11 cellular contexts compared by ENCODE assay signal in genomic region chr4:165330666-165331065, GRCh38. TPM values are rescaled to one million over a fixed set of nuclear protein-coding genes. Genes with fewer than 3 reads are reported as not detected.
DNase-seq lines count a peak whose midpoint lies in the region; ATAC-seq, FAIRE-seq and TF ChIP-seq lines count a peak whose summit lies in the region.
"Had no signal": no experiment of that assay in that cellular context is flagged by ENCODE, and none has a peak within 500 bp of the region (broad histone marks: within the 10 kb centered on the region; RNA-seq: fewer than 3 reads in every experiment).

No MANE protein-coding gene starts in this region.

- H3K36me3 ChIP-seq in BLaER1 (peaks cover 45% of the 10 kb centered on the region), HUES6 (ENCODE audit: control insufficient read depth, insufficient read depth, low read length) (peaks cover 64% of the 10 kb centered on the region), GM12878 (ENCODE audit: control insufficient read depth in 2 of 2, insufficient read depth in 2 of 2, low read length in 1 of 2) (peaks cover 0 to 9% of the 10 kb centered on the region in 2 experiments; a peak in 2 of 4 replicates), liver (ENCODE audit: control insufficient read depth in 4 of 4, insufficient read depth in 3 of 4, low read depth in 1 of 4, low read length in 3 of 4) (peaks cover 0 to 15% (median 8%) of the 10 kb centered on the region in 4 donors), GM23248 (ENCODE audit: low read depth) (peaks cover 5% of the 10 kb centered on the region; the same call in 1 of the 2 replicates)

- DNase-seq in GM12878 (ENCODE audit: low read depth, low spot score) (no peak), GM23248 (no peak), hepatic stellate cell (ENCODE audit: low spot score) (no peak), kidney glomerular epithelial cell (lab: John Stamatoyannopoulos, UW) (no peak)
- DNase-seq in activated CD4-positive, CD25-positive, alpha-beta regulatory T cell (lab: John Stamatoyannopoulos, UW): no peak
- DNase-seq: amygdala; MG63; NK-92 treated with Interleukin-12 subunit alpha and Interleukin-12 subunit beta, amount 100 ng/mL, for 24 hours had no signal

- ATAC-seq in GM12878: no peak

- RAD21 ChIA-PET in GM12878 (lab: Charles Lee; ENCODE audit: unreplicated experiment): interaction anchor here (1.4 kb wide), 1 partner anchor 199 kb away, joined by 8 read pairs; no protein-coding TSS in a partner anchor

- H3K4me2 ChIP-seq in BLaER1 (peak overlapping the region; percentile 97), GM12878 (ENCODE audit: control insufficient read depth, insufficient read depth) (peak overlapping the region; percentile 88), GM23248 (ENCODE audit: unreplicated experiment) (no peak overlapping the region)

- no peak for TF ChIP-seq POLR2A in GM12878 (IDR thresholded peaks at IDR 0.05; ENCODE audit: low read depth, low read length)

- H3K9ac ChIP-seq in BLaER1 (no peak overlapping the region), HUES6 (ENCODE audit: low read length) (peak overlapping the region; percentile 1), GM12878 (ENCODE audit: control insufficient read depth, insufficient read depth, low read length) (no peak overlapping the region), liver (ENCODE audit: low read depth in 1 of 2, low read length in 2 of 2) (peak overlapping the region in 1 of 2 donors; percentile 33), GM23248 (no peak overlapping the region)

- BruUV-seq in GM12878 (replicated peaks; lab: Mats Ljungman, UMichigan): no TSS peak

- no peaks in the 10 kb centered on the region for H3K9me2 ChIP-seq in GM23248 (ENCODE audit: insufficient read depth)

- H4K20me1 ChIP-seq in BLaER1 (peaks cover 76% of the 10 kb centered on the region), GM12878 (ENCODE audit: control insufficient read depth, insufficient read depth) (no peaks in the 10 kb centered on the region), GM23248 (ENCODE audit: insufficient read depth) (no peaks in the 10 kb centered on the region; the same call in 1 of the 2 replicates)

- no peak overlapping the region for H2AFZ ChIP-seq in GM12878 (ENCODE audit: control insufficient read depth, low read depth, low read length)
- H2AFZ ChIP-seq in GM23248: no peak overlapping the region

- H3K79me2 ChIP-seq in GM12878 (ENCODE audit: control insufficient read depth, insufficient read depth, low read length): peaks cover 82% of the 10 kb centered on the region
- peaks cover 82% of the 10 kb centered on the region for H3K79me2 ChIP-seq in GM23248 (ENCODE audit: insufficient read depth)

- H3K27me3 ChIP-seq in BLaER1 (no peaks in the 10 kb centered on the region), HUES6 (ENCODE audit: control insufficient read depth, insufficient read depth, low read length) (no peaks in the 10 kb centered on the region), GM12878 (replicated peaks in 1 of 2; ENCODE audit: control insufficient read depth in 2 of 2, insufficient read depth in 2 of 2, low read length in 1 of 2) (no peaks in the 10 kb centered on the region), liver (ENCODE audit: control insufficient read depth in 4 of 4, insufficient read depth in 4 of 4, low read length in 3 of 4) (no peaks in the 10 kb centered on the region), GM23248 (replicated peaks; ENCODE audit: insufficient read depth) (no peaks in the 10 kb centered on the region)
- H3K27me3 ChIP-seq: MG63 had no signal

- TF ChIP-seq EP300 in GM12878 (IDR thresholded peaks at IDR 0.05; ENCODE audit: borderline replicate concordance in 1 of 2, control insufficient read depth in 1 of 2, low read depth in 2 of 2, low read length in 2 of 2): no peak

- no peak overlapping the region for H3K4me3 ChIP-seq in BLaER1
- H3K4me3 ChIP-seq in HUES6 (ENCODE audit: low read depth, low read length): peak overlapping the region; percentile 96
- H3K4me3 ChIP-seq in GM12878: peak overlapping the region; percentile 60
- peak overlapping the region; percentile 67 to 95 (median 93) for H3K4me3 ChIP-seq in liver (ENCODE audit: low read depth in 1 of 3, low read length in 3 of 3)
- no peak overlapping the region for H3K4me3 ChIP-seq in GM23248
- H3K4me3 ChIP-seq: MG63 had no signal

- TF ChIP-seq RAD21 in GM12878 (IDR thresholded peaks at IDR 0.05; ENCODE audit: insufficient read depth, low read depth, low read length) (no peak), liver (IDR thresholded peaks at IDR 0.05) (no peak)

- H3K4me1 ChIP-seq in BLaER1 (peaks cover 56% of the 10 kb centered on the region), HUES6 (ENCODE audit: control insufficient read depth, insufficient read depth, low read length) (peaks cover 38% of the 10 kb centered on the region), GM12878 (ENCODE audit: control insufficient read depth, insufficient read depth, low read length) (peaks cover 4% of the 10 kb centered on the region), liver (ENCODE audit: control insufficient read depth in 4 of 4, insufficient read depth in 4 of 4, low read length in 3 of 4) (peaks cover 0 to 60% (median 35%) of the 10 kb centered on the region in 4 donors), GM23248 (ENCODE audit: insufficient read depth) (peaks cover 30% of the 10 kb centered on the region)

- H3F3A ChIP-seq in GM23248 (ENCODE audit: insufficient read depth): peaks cover 25% of the 10 kb centered on the region

- H3K27ac ChIP-seq in BLaER1 (no peak overlapping the region), HUES6 (ENCODE audit: low read depth, low read length) (no peak overlapping the region), GM12878 (ENCODE audit: control insufficient read depth, insufficient read depth) (no peak overlapping the region), liver (ENCODE audit: low read depth in 1 of 2, low read length in 2 of 2) (peak overlapping the region; percentile 63 to 97), GM23248 (no peak overlapping the region)

- no peak for FAIRE-seq in GM12878 (lab: Jason Lieb, UNC)

- POLR2A ChIA-PET in GM12878 (lab: Charles Lee): interaction anchor here (0.7 to 3.7 kb wide), 6 partner anchors 12 to 1361 kb away, joined by 3 to 24 read pairs (median 5); no protein-coding TSS in a partner anchor

- no peak for TF ChIP-seq CTCF in GM12878 (IDR thresholded peaks at IDR 0.05 in 2 of 3, conservative IDR thresholded peaks at IDR 0.05 in 1 of 3; ENCODE audit: control insufficient read depth in 2 of 3, extremely low read depth in 1 of 3, insufficient read depth in 1 of 3, low read depth in 3 of 3, low read length in 3 of 3)
- no peak for TF ChIP-seq CTCF in liver (IDR thresholded peaks at IDR 0.05; ENCODE audit: low read depth, low read length, missing input control)

- no peaks in the 10 kb centered on the region for H3K9me3 ChIP-seq in BLaER1
- H3K9me3 ChIP-seq in HUES6 (ENCODE audit: control insufficient read depth, insufficient read depth, low read depth, low read length): no peaks in the 10 kb centered on the region
- no peaks in the 10 kb centered on the region for H3K9me3 ChIP-seq in GM12878 (replicated peaks; ENCODE audit: control insufficient read depth, insufficient read depth, low read length)
- H3K9me3 ChIP-seq in liver (ENCODE audit: control insufficient read depth in 4 of 4, low read length in 3 of 4): no peaks in the 10 kb centered on the region
- no peaks in the 10 kb centered on the region for H3K9me3 ChIP-seq in GM23248 (ENCODE audit: low read depth)

- intact Hi-C loops in GM12878 (cut with micrococcal nuclease; ENCODE audit: unreplicated experiment): no loop called here

- SMC1A ChIA-PET in GM12878 (lab: Charles Lee; ENCODE audit: uncharacterized antibody, unreplicated experiment): interaction anchor here (0.9 to 5.3 kb wide), 7 partner anchors 9 to 162 kb away, joined by 3 to 33 read pairs (median 3); no protein-coding TSS in a partner anchor

- 64% methylated on average over 5 of the region's 5 CpGs for WGBS in GM12878 (ENCODE audit: insufficient coverage, insufficient replicate concordance, low lambda C conversion rate, missing lambda C conversion rate)
- WGBS in liver: 40% methylated on average over 5 of the region's 5 CpGs
- WGBS in GM23248 (ENCODE audit: low coverage in 1 of 2, low lambda C conversion rate in 2 of 2, missing lambda C conversion rate in 2 of 2), 2 experiments: 76 to 78% methylated on average over 5 of the region's 5 CpGs

- in situ Hi-C loops in GM12878 (cut with MboI) (no loop called here), GM23248 (cut with MboI) (no loop called here)

- CTCF ChIA-PET in GM12878 (lab: Yijun Ruan, JAX): interaction anchor here (0.9 to 1.6 kb wide), 4 partner anchors 11 to 199 kb away, joined by 3 to 8 read pairs (median 3); no protein-coding TSS in a partner anchor

RNA-seq across cellular contexts. Expression of gene MSMO1, which starts 3.2 kb away (rescaled TPM):
- total RNA-seq in GM12878 (2013; cell fraction: nucleolus; rRNA removed): 129 and 138 TPM in 2 replicates
- 121 and 184 TPM in 2 replicates for total RNA-seq in GM12878 (2014; rRNA removed)
- total RNA-seq in GM12878 (2014; rRNA removed; fragmentation: Illumina TruSeq; extraction: Trizol): 110 and 118 TPM in 2 replicates
- 63.6 and 67.6 TPM in 2 replicates for total RNA-seq in GM12878 (2021)
- polyA plus RNA-seq in GM12878 (2011; ENCODE audit: low read depth): 20.0 TPM
- polyA plus RNA-seq in GM12878 (2011; rRNA removed): 168 and 274 TPM in 2 replicates
- 68.3 and 83.0 TPM in 2 replicates for polyA plus RNA-seq in GM12878 (2011; cell fraction: cytosol; rRNA removed)
- 44.5 and 47.6 TPM in 2 replicates for polyA plus RNA-seq in GM12878 (2011; cell fraction: nucleus; rRNA removed)
- 35.5 and 64.6 TPM in 2 replicates for polyA plus RNA-seq in GM12878 (2012)
- polyA plus RNA-seq in GM12878 (2014; fragmentation: Illumina TruSeq; extraction: Trizol): 109 and 157 TPM in 2 replicates
- 100 to 1,000 TPM; 101 to 136 TPM for polyA plus RNA-seq in GM12878 (2014; fragmentation: Nextera tagmentation; extraction: Ambion mirVana)
- 75.5 and 98.4 TPM in 2 replicates for polyA plus RNA-seq in GM12878 (2014; rRNA removed)
- polyA plus RNA-seq in GM12878 (2016; fragmentation: Nextera tagmentation; extraction: Ambion mirVana): 10 to 100 TPM; 68.3 to 80.7 TPM
- polyA minus RNA-seq in GM12878 (2011; rRNA and poly(A)+ RNA removed): 77.1 and 79.8 TPM in 2 replicates
- 47.7 and 48.8 TPM in 2 replicates for polyA minus RNA-seq in GM12878 (2011; cell fraction: cytosol; rRNA and poly(A)+ RNA removed)
- 32.8 and 57.2 TPM in 2 replicates for polyA minus RNA-seq in GM12878 (2011; cell fraction: nucleus; rRNA and poly(A)+ RNA removed)
- total RNA-seq in liver: 100 to 1,000 TPM; 448 to 721 TPM
- polyA plus RNA-seq in liver: 100 to 1,000 TPM; 153 to 204 TPM
- total RNA-seq in GM23248 (2014; rRNA removed; shearing (Covaris generic)): 72.2 and 80.9 TPM in 2 replicates
- polyA plus RNA-seq in GM23248 (2016; fragmentation: Nextera tagmentation; extraction: Ambion mirVana): 70.9 and 72.7 TPM in 2 replicates

RNA-seq across cellular contexts. Expression of gene CPE, which starts 48.1 kb away (rescaled TPM):
- total RNA-seq in GM12878 (2013; cell fraction: nucleolus; rRNA removed): not detected in 2 replicates
- not detected in 2 replicates for total RNA-seq in GM12878 (2014; rRNA removed)
- not detected in 2 replicates for total RNA-seq in GM12878 (2014; rRNA removed; fragmentation: Illumina TruSeq; extraction: Trizol)
- total RNA-seq in GM12878 (2021): not detected in 2 replicates
- polyA plus RNA-seq in GM12878 (2011; ENCODE audit: low read depth): not detected
- not detected in 2 replicates for polyA plus RNA-seq in GM12878 (2011; rRNA removed)
- polyA plus RNA-seq in GM12878 (2011; cell fraction: cytosol; rRNA removed): not detected in 2 replicates
- polyA plus RNA-seq in GM12878 (2011; cell fraction: nucleus; rRNA removed): not detected in 2 replicates
- polyA plus RNA-seq in GM12878 (2012): 0.06 TPM in 1 of 2 replicates, not detected in the other
- not detected in 2 replicates for polyA plus RNA-seq in GM12878 (2014; fragmentation: Illumina TruSeq; extraction: Trizol)
- under 1 TPM in 1 of 2 experiments, not detected in 1; 0.05 TPM for polyA plus RNA-seq in GM12878 (2014; fragmentation: Nextera tagmentation; extraction: Ambion mirVana)
- polyA plus RNA-seq in GM12878 (2014; rRNA removed): not detected in 2 replicates
- under 1 TPM in 1 of 2 experiments, not detected in 1; 0.14 TPM for polyA plus RNA-seq in GM12878 (2016; fragmentation: Nextera tagmentation; extraction: Ambion mirVana)
- 0.05 TPM in 1 of 2 replicates, not detected in the other for polyA minus RNA-seq in GM12878 (2011; rRNA and poly(A)+ RNA removed)
- not detected in 2 replicates for polyA minus RNA-seq in GM12878 (2011; cell fraction: cytosol; rRNA and poly(A)+ RNA removed)
- polyA minus RNA-seq in GM12878 (2011; cell fraction: nucleus; rRNA and poly(A)+ RNA removed): not detected in 2 replicates
- total RNA-seq in liver: 1 to 10 TPM; 3.6 to 5.6 TPM
- polyA plus RNA-seq in liver: 1 to 10 TPM; 3.0 to 5.4 TPM
- total RNA-seq in GM23248 (2014; rRNA removed; shearing (Covaris generic)): 66.9 and 77.9 TPM in 2 replicates
- 51.0 and 53.9 TPM in 2 replicates for polyA plus RNA-seq in GM23248 (2016; fragmentation: Nextera tagmentation; extraction: Ambion mirVana)

Comparison
In these comparisons a context has a peak if more than half of its experiments do, and no peak if none do; other contexts are left out.
1. H3K27ac ChIP-seq: peak in liver (2 of 2); none in BLaER1 (single experiment), HUES6 (single experiment), GM12878 (single experiment) and GM23248 (single experiment).
2. H3K4me3 ChIP-seq: peak in HUES6 (single experiment), GM12878 (single experiment) and liver (3 of 3); none in BLaER1 (single experiment) and GM23248 (single experiment).
3. RNA of gene CPE, which starts 48.1 kb away (total RNA-seq): 66.9 to 77.9 TPM in GM23248; 3.6 to 5.6 TPM in liver and not detected in GM12878; every median in the first group is over 10 times any median in the second.